Comparison of ENCODE assay signal across 30 cellular contexts in genomic region chr15:61130945-61131597, GRCh38.
"Had no signal": no experiment of that assay in that cellular context is flagged by ENCODE, and none has a peak within 500 bp of the region (broad histone marks: within the 10 kb centered on the region; RNA-seq: fewer than 3 reads in every experiment).

No MANE protein-coding gene starts in this region.

- H3K27me3 ChIP-seq: brain microvascular endothelial cell, gastroesophageal sphincter, hepatocyte, neutrophil, ovary, sigmoid colon, thyroid gland, upper lobe of left lung had no signal

- H3K4me2 ChIP-seq: hepatocyte, smooth muscle cell had no signal

- H3K79me2 ChIP-seq: hepatocyte had no signal

- H3K4me1 ChIP-seq: thyroid gland, upper lobe of left lung had no signal

- H3K27ac ChIP-seq: brain microvascular endothelial cell, gastroesophageal sphincter, hepatocyte, neutrophil, ovary, sigmoid colon, thyroid gland, upper lobe of left lung had no signal

- FAIRE-seq: astrocyte, endothelial cell of umbilical vein, keratinocyte had no signal

- H3K36me3 ChIP-seq: brain microvascular endothelial cell, gastroesophageal sphincter, neutrophil, ovary, sigmoid colon, thyroid gland, upper lobe of left lung had no signal

- H3K9me3 ChIP-seq: gastroesophageal sphincter, neutrophil, ovary, sigmoid colon, thyroid gland, upper lobe of left lung had no signal

- DNase-seq: activated CD4-positive, alpha-beta T cell treated with anti-CD3 and anti-CD28 coated beads for 48 hours; activated CD4-positive, alpha-beta T cell treated with anti-CD3 and anti-CD28 coated beads, Interleukin-2, amount 50 U/mL, for 48 hours; activated CD8-positive, alpha-beta memory T cell treated with anti-CD3 and anti-CD28 coated beads for 24 hours; activated gamma-delta T cell; activated naive CD4-positive, alpha-beta T cell treated with anti-CD3 and anti-CD28 coated beads, Interleukin-2, amount 10 ng/mL, durations not matched to agents 7 days and 5 days; activated naive CD8-positive, alpha-beta T cell treated with anti-CD3 and anti-CD28 coated beads, Interleukin-2, amount 10 ng/mL, durations not matched to agents 7 days and 5 days; amniotic stem cell; brain microvascular endothelial cell; caudate nucleus; left colon; mammary epithelial cell; naive B cell; nephron progenitor cell; ovary; sigmoid colon; stimulated activated CD4-positive, alpha-beta T cell treated with anti-CD3 and anti-CD28 coated beads, Interleukin-1b, Interleukin-23, amount 100 ng/mL, for 48 hours; stimulated activated CD4-positive, alpha-beta T cell treated with anti-CD3 and anti-CD28 coated beads, Interleukin-4, amount 100 ng/mL, for 4 hours; stimulated activated CD8-positive, alpha-beta memory T cell treated with anti-CD3 and anti-CD28 coated beads, Interleukin-4, amount 100 ng/mL, for 48 hours; stimulated activated naive CD8-positive, alpha-beta T cell treated with anti-CD3 and anti-CD28 coated beads, Interleukin-15, amount 100 ng/mL, for 72 hours; substantia nigra; T-helper 1 cell; upper lobe of left lung had no signal

- H3K4me3 ChIP-seq: gastroesophageal sphincter, hepatocyte, ovary, sigmoid colon, smooth muscle cell, thyroid gland, upper lobe of left lung had no signal

- H2AFZ ChIP-seq: hepatocyte had no signal
